Comparison of ENCODE assay signal across 25 cellular contexts in genomic region chr4:1509366-1509765, GRCh38.
"Had no signal": no experiment of that assay in that cellular context is flagged by ENCODE, and none has a peak within 500 bp of the region (broad histone marks: within the 10 kb centered on the region; RNA-seq: fewer than 3 reads in every experiment).

No MANE protein-coding gene starts in this region.

- H3K36me3 Mint-ChIP-seq: mesothelial cell of epicardium, naive B cell had no signal

- H3K9me3 Mint-ChIP-seq: activated T-helper 1 cell treated with anti-CD3 and anti-CD28 coated beads, Interleukin-12 subunit alpha, Interleukin-12 subunit beta, Interleukin-2, Interleukin-4 antibody, amounts not matched to agents 30 ng/mL and 10 ng/mL and 1 ng/mL, durations not matched to agents 14 hours and 24 hours and 36 hours; mesothelial cell of epicardium; T-helper 1 cell treated with Interleukin-12 subunit alpha and Interleukin-12 subunit beta and Interleukin-4 antibody, amounts not matched to agents 30 μg/mL and 1 μg/mL, for 36 hours had no signal

- H3K4me3 Mint-ChIP-seq: activated CD8-positive, alpha-beta T cell treated with anti-CD3 and anti-CD28 coated beads, Interleukin-2, amount 10 ng/mL, durations not matched to agents 7 days and 5 days; activated T-helper 1 cell treated with anti-CD3 and anti-CD28 coated beads, Interleukin-12 subunit alpha, Interleukin-12 subunit beta, Interleukin-2, Interleukin-4 antibody, amounts not matched to agents 30 ng/mL and 10 ng/mL and 1 ng/mL, durations not matched to agents 14 hours and 24 hours and 36 hours; mesothelial cell of epicardium; naive B cell; nephron progenitor cell; T-helper 1 cell treated with Interleukin-12 subunit alpha and Interleukin-12 subunit beta and Interleukin-4 antibody, amounts not matched to agents 30 μg/mL and 1 μg/mL, for 36 hours had no signal

- H3K36me3 ChIP-seq: esophagus muscularis mucosa, heart left ventricle, pancreas, spleen, suprapubic skin, tibial artery had no signal

- H3K4me3 ChIP-seq: esophagus muscularis mucosa, heart left ventricle, pancreas, SK-N-MC, spleen, suprapubic skin, tibial artery had no signal

- H3K27ac ChIP-seq: esophagus muscularis mucosa, foreskin keratinocyte, heart left ventricle, pancreas, SK-N-MC, spleen, suprapubic skin, tibial artery, VCaP had no signal

- H3K27ac Mint-ChIP-seq: activated CD8-positive, alpha-beta T cell treated with anti-CD3 and anti-CD28 coated beads, Interleukin-2, amount 10 ng/mL, durations not matched to agents 7 days and 5 days; activated T-helper 1 cell treated with anti-CD3 and anti-CD28 coated beads, Interleukin-12 subunit alpha, Interleukin-12 subunit beta, Interleukin-2, Interleukin-4 antibody, amounts not matched to agents 30 ng/mL and 10 ng/mL and 1 ng/mL, durations not matched to agents 14 hours and 24 hours and 36 hours; mesothelial cell of epicardium; naive B cell; nephron progenitor cell; T-helper 1 cell treated with Interleukin-12 subunit alpha and Interleukin-12 subunit beta and Interleukin-4 antibody, amounts not matched to agents 30 μg/mL and 1 μg/mL, for 36 hours had no signal

- H3K4me1 Mint-ChIP-seq: mesothelial cell of epicardium had no signal

- DNase-seq: activated CD4-positive, alpha-beta T cell treated with anti-CD3 and anti-CD28 coated beads, Interleukin-2, amount 50 U/mL, for 1 hour; activated CD8-positive, alpha-beta T cell treated with anti-CD3 and anti-CD28 coated beads, Interleukin-2, amount 10 ng/mL, durations not matched to agents 7 days and 5 days; activated effector memory CD4-positive, alpha-beta T cell treated with anti-CD3 and anti-CD28 coated beads, Interleukin-2, amount 50 U/mL, for 16 hours; dermis blood vessel endothelial cell; effector CD4-positive, alpha-beta T cell; foreskin keratinocyte; kidney glomerular epithelial cell; mammary epithelial cell; naive B cell; nephron progenitor cell; pancreas; spleen; stimulated activated naive CD4-positive, alpha-beta T cell; T-helper 9 cell had no signal

- ATAC-seq: activated CD8-positive, alpha-beta T cell treated with anti-CD3 and anti-CD28 coated beads, Interleukin-2, amount 10 ng/mL, durations not matched to agents 7 days and 5 days; foreskin keratinocyte; heart left ventricle; left lobe of liver; pancreas; right cardiac atrium had no signal

- H3K4me1 ChIP-seq: foreskin keratinocyte, pancreas had no signal

- H3K9me3 ChIP-seq: esophagus muscularis mucosa, heart left ventricle, pancreas, suprapubic skin, tibial artery had no signal
